8 cellular contexts compared by ENCODE assay signal in the genomic region with DNA sequence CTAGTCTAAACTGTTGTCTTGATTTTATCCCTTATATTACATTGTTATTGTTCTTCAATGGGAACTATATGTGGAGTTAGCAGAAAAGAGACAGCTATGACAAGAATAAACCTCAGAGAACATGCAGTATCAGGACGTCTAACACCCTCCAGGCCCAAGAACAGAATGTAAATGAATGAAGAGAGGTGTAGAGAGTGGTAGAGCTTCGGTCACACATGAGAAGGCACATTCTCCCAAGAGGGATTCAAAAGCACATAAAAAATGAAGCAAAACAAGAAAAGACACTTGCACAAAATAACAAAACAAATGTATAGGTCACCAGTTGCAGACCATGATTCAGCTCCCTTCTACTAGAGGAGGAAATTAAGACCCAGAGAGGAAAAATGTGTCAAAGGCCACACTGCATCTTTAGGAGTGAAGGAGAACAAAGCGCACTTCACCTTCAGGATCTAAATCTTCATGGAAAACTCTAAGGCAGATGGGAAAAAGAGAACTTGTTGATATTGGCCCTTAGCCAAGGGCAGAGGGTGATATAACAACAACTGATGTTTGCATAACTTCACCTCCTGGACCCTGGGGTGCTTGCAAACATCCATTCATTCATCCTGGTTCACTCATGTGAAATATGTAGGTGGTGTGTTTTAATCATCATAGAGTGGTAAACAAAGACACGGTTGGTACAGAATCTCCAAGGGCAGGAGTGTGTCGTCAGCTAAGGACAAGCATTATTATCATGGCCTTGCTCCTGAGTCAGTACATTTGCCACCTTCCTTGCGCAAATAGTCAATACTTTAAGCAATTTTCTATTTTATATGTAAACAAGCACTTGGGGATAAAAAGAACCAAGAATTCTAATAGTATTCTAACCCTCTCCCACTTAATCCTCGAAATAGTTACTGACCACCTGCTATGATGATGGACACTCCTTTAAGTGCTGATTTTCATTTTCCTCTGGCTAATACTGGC. TPM values are rescaled to one million over a fixed set of nuclear protein-coding genes. Genes with fewer than 3 reads are reported as not detected.
DNase-seq lines count a peak whose midpoint lies in the region; ATAC-seq and TF ChIP-seq lines count a peak whose summit lies in the region.

No MANE protein-coding gene starts in this region.

- H3K27me3 ChIP-seq in tibial artery: no peaks in the 10 kb centered on the region

- no peaks in the 10 kb centered on the region for H3K9me3 ChIP-seq in tibial artery

- intact Hi-C loops in left colon (cut with DNase I, micrococcal nuclease) (no loop called here), tibial artery (cut with DNase I; ENCODE audit: low total_unique reads) (no loop called here)

- DNase-seq in NCI-H748 treated with DMSO at 0.1 percent for 48 hours (lab: John Stamatoyannopoulos, UW) (peak; percentile 80), left colon (peak; percentile 20 to 62), D341Med (ENCODE audit: low spot score) (no peak), caudate nucleus (lab: John Stamatoyannopoulos, UW) (no peak), tibial artery (no peak)
- no peak for DNase-seq in activated CD4-positive, CD25-positive, alpha-beta regulatory T cell (lab: John Stamatoyannopoulos, UW)

- H3K36me3 ChIP-seq in tibial artery: no peaks in the 10 kb centered on the region

- TF ChIP-seq CTCF in tibial artery (IDR thresholded peaks at IDR 0.05): no peak

- no peak overlapping the region for H3K4me3 ChIP-seq in tibial artery

- H3K27ac ChIP-seq in caudate nucleus (ENCODE audit: low read depth, low read length) (no peak overlapping the region), tibial artery (no peak overlapping the region)

- H3K4me1 ChIP-seq in tibial artery: no peaks in the 10 kb centered on the region

- ATAC-seq in GM18867 (IDR thresholded peaks at IDR 0.05; ENCODE audit: unreplicated experiment): peak; percentile 69
- peak; percentile 65 for ATAC-seq in HG03064 (IDR thresholded peaks at IDR 0.05; ENCODE audit: low read depth, unreplicated experiment)
- ATAC-seq in left colon: peak; percentile 90

RNA-seq across cellular contexts. Expression of a gene that starts 8.8 kb away (rescaled TPM):
- total RNA-seq in left colon: under 1 TPM; 0.73 to 0.98 TPM

Comparison
In these comparisons a context has a peak if more than half of its experiments do, and no peak if none do; other contexts are left out.
1. DNase-seq: peak in NCI-H748 treated with DMSO at 0.1 percent for 48 hours (single experiment) and left colon (2 of 2); none in D341Med (single experiment), caudate nucleus (0 of 61), activated CD4-positive, CD25-positive, alpha-beta regulatory T cell (0 of 4) and tibial artery (0 of 2).
2. Peak in every context shown above with its lines, with median percentiles within 50 percentile points of each other: ATAC-seq.